Comparison of ENCODE assay signal across 8 cellular contexts in the genomic region with DNA sequence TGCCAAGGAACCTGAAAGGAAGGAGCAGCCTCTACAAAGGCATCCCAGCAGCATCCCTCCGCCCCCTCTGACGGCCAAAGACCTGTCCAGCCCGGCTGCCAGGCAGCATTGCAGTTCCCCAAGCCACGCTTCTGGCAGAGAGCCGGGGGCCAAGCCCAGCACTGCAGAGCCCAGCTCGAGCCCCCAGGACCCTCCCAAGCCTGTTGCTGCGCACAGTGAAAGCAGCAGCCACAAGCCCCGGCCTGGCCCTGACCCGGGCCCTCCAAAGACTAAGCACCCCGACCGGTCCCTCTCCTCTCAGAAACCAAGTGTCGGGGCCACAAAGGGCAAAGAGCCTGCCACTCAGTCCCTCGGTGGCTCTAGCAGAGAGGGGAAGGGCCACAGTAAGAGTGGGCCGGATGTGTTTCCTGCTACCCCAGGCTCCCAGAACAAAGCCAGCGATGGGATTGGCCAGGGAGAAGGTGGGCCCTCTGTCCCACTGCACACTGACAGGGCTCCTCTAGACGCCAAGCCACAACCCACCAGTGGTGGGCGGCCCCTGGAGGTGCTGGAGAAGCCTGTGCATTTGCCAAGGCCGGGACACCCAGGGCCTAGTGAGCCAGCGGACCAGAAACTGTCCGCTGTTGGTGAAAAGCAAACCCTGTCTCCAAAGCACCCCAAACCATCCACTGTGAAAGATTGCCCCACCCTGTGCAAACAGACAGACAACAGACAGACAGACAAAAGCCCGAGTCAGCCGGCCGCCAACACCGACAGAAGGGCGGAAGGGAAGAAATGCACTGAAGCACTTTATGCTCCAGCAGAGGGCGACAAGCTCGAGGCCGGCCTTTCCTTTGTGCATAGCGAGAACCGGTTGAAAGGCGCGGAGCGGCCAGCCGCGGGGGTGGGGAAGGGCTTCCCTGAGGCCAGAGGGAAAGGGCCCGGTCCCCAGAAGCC. TPM values are rescaled to one million over a fixed set of nuclear protein-coding genes. Genes with fewer than 3 reads are reported as not detected.
DNase-seq lines count a peak whose midpoint lies in the region; ATAC-seq and TF ChIP-seq lines count a peak whose summit lies in the region.

No MANE protein-coding gene starts in this region.

- ATAC-seq in GM19438 (IDR thresholded peaks at IDR 0.05; ENCODE audit: low read depth, unreplicated experiment) (peak; percentile 92), left lobe of liver (peak; percentile 78)

- H3K4me3 ChIP-seq in HL-60 (replicated peaks; ENCODE audit: insufficient read depth, low read length) = no peak overlapping the region

- no peak overlapping the region for H3K27ac Mint-ChIP-seq in chondrocyte (ENCODE audit: unreplicated experiment)

- peaks cover 11% of the 10 kb centered on the region for H3K36me3 Mint-ChIP-seq in chondrocyte (ENCODE audit: low read depth)

- H3K27me3 ChIP-seq in HL-60 (ENCODE audit: insufficient read depth, poor library complexity, severe bottlenecking) = no peaks in the 10 kb centered on the region

- TF ChIP-seq CTCF in HL-60 (IDR thresholded peaks at IDR 0.05; ENCODE audit: insufficient read depth, low read length) (no peak), chondrocyte (IDR thresholded peaks at IDR 0.05) (peak; percentile 71)

- peak; percentile 86 for DNase-seq in AG08396 (ENCODE audit: low spot score)
- peak; percentile 29 to 70 for DNase-seq in HL-60 (ENCODE audit: low read depth in 1 of 2, low spot score in 1 of 2)
- peak; percentile 70 to 79 for DNase-seq in activated CD4-positive, alpha-beta T cell treated with anti-CD3 and anti-CD28 coated beads for 4 hours
- DNase-seq in chondrocyte (ENCODE audit: low spot score) = no peak
- DNase-seq in left lobe of liver (ENCODE audit: low spot score) = peak; percentile 70
- peak; percentile 84 for DNase-seq in stimulated activated CD4-positive, alpha-beta T cell treated with anti-CD3 and anti-CD28 coated beads, Interleukin-1b, Interleukin-23, amount 100 ng/mL, for 48 hours
- no peak for DNase-seq in SHP77 treated with DMSO at 0.1 percent for 48 hours (lab: John Stamatoyannopoulos, UW)

- H3K27ac ChIP-seq in HL-60 (replicated peaks) = peak overlapping the region; percentile 69

- H3K4me1 Mint-ChIP-seq in chondrocyte (ENCODE audit: low read depth) = peaks cover 9% of the 10 kb centered on the region

- H3K4me3 Mint-ChIP-seq in chondrocyte (ENCODE audit: unreplicated experiment) = no peak overlapping the region

- H3K27me3 Mint-ChIP-seq in chondrocyte (ENCODE audit: low read depth) = no peaks in the 10 kb centered on the region

- H3K9me3 Mint-ChIP-seq in chondrocyte (ENCODE audit: low read depth) = no peaks in the 10 kb centered on the region

RNA-seq across cellular contexts. Expression of gene CD180, which starts 30.8 kb away (rescaled TPM):
- total RNA-seq in chondrocyte = not detected in 3 replicates
- 0.38 TPM for total RNA-seq in left lobe of liver

Comparison
In these comparisons a context has a peak if more than half of its experiments do, and no peak if none do; other contexts are left out.
1. DNase-seq: peak in AG08396 (single experiment), HL-60 (2 of 2), activated CD4-positive, alpha-beta T cell treated with anti-CD3 and anti-CD28 coated beads for 4 hours (2 of 2), left lobe of liver (single experiment) and stimulated activated CD4-positive, alpha-beta T cell treated with anti-CD3 and anti-CD28 coated beads, Interleukin-1b, Interleukin-23, amount 100 ng/mL, for 48 hours (single experiment); none in chondrocyte (single experiment) and SHP77 treated with DMSO at 0.1 percent for 48 hours (single experiment).